In genomic region chr11:108115495-108116140, GRCh38 we compare ENCODE assay signal across 7 cellular contexts. TPM values are rescaled to one million over a fixed set of nuclear protein-coding genes. Genes with fewer than 3 reads are reported as not detected.
DNase-seq lines count a peak whose midpoint lies in the region; ATAC-seq and TF ChIP-seq lines count a peak whose summit lies in the region.

No MANE protein-coding gene starts in this region.

- TF ChIP-seq CTCF in CD14-positive monocyte (IDR thresholded peaks at IDR 0.05), result no peak

- H3K36me3 ChIP-seq in SJCRH30, result no peaks in the 10 kb centered on the region

- H3K27me3 Mint-ChIP-seq in CD14-positive monocyte (ENCODE audit: low read depth in 3 of 3), result peaks cover 0 to 3% (median 0%) of the 10 kb centered on the region in 3 donors

- DNase-seq in SJCRH30 (peak; percentile 31 to 59), fibroblast of the conjunctiva (ENCODE audit: low read depth) (peak; percentile 80), occipital lobe (lab: John Stamatoyannopoulos, UW) (peak; percentile 62), CD14-positive monocyte (ENCODE audit: low spot score) (no peak)
- DNase-seq in activated effector memory CD4-positive, alpha-beta T cell treated with anti-CD3 and anti-CD28 coated beads, Interleukin-2, amount 50 U/mL, for 16 hours, result no peak

- no peaks in the 10 kb centered on the region for H3K27me3 ChIP-seq in SJCRH30

- H3K27ac Mint-ChIP-seq in CD14-positive monocyte, result peak overlapping the region in 2 of 7 donors; percentile 13 to 14

- no peaks in the 10 kb centered on the region for H3K4me1 Mint-ChIP-seq in CD14-positive monocyte

- H3K4me3 ChIP-seq in SJCRH30, result no peak overlapping the region

- H3K4me3 Mint-ChIP-seq in CD14-positive monocyte, result no peak overlapping the region

- no peak overlapping the region for H3K27ac ChIP-seq in SJCRH30

- H3K9me3 ChIP-seq in SJCRH30 (replicated peaks), result no peaks in the 10 kb centered on the region

- peak; percentile 49 for ATAC-seq in HG03442 (IDR thresholded peaks at IDR 0.05; ENCODE audit: unreplicated experiment)
- ATAC-seq in GM21526 (IDR thresholded peaks at IDR 0.05; ENCODE audit: low FRiP score, unreplicated experiment), result no peak

- intact Hi-C loops in CD14-positive monocyte (cut with micrococcal nuclease), result loop anchor here in 1 of 2 donors (10.0 kb wide), 1 partner anchor 539 kb away; no protein-coding TSS in a partner anchor

- peaks cover 5% of the 10 kb centered on the region for H3K4me1 ChIP-seq in SJCRH30

- no peaks in the 10 kb centered on the region for H3K9me3 Mint-ChIP-seq in CD14-positive monocyte

- peaks cover 0 to 11% of the 10 kb centered on the region in 2 donors for H3K36me3 Mint-ChIP-seq in CD14-positive monocyte

RNA-seq across cellular contexts. Expression of gene ACAT1, which starts 5.7 kb away (rescaled TPM):
- 62.0 and 65.9 TPM in 2 replicates for total RNA-seq in SJCRH30 (2014; rRNA removed; shearing (Covaris generic))
- 110 TPM for total RNA-seq in occipital lobe
- polyA plus RNA-seq in CD14-positive monocyte, result 10 to 100 TPM; 22.3 to 24.1 TPM

Comparison
In these comparisons a context has a peak if more than half of its experiments do, and no peak if none do; other contexts are left out.
1. DNase-seq: peak in SJCRH30 (2 of 2), fibroblast of the conjunctiva (single experiment) and occipital lobe (single experiment); none in activated effector memory CD4-positive, alpha-beta T cell treated with anti-CD3 and anti-CD28 coated beads, Interleukin-2, amount 50 U/mL, for 16 hours (single experiment) and CD14-positive monocyte (single experiment).